ENCODE assay signal across 8 cellular contexts in the genomic region with DNA sequence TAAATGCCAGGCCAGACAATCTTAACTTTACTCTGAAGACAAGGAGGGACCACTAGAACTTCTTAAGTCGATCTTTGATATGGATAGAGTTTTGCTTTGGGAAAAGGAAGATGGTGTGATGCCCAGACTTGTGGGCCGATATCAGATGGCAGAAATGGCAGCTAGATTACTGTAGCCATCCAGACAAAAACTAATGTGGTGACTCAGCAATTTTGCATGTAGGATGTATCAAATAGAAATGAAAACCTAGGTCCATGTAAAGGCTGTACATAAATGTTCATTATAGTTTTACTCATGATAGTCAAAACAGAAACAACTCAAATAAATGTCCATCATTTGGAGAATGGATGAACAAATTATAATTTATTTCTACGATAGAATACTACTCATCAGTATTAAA.
"Had no signal": no experiment of that assay in that cellular context is flagged by ENCODE, and none has a peak within 500 bp of the region (broad histone marks: within the 10 kb centered on the region; RNA-seq: fewer than 3 reads in every experiment).

No MANE protein-coding gene starts in this region.

- FAIRE-seq: HTR-8/SVneo had no signal

- H3K27ac ChIP-seq: KMS-11 had no signal

- H3K9me3 Mint-ChIP-seq: HFFc6 had no signal

- ATAC-seq: HCT116 had no signal

- H3K36me3 ChIP-seq: HAP-1 had no signal

- H3K9ac ChIP-seq: KMS-11 had no signal

- H3K4me2 ChIP-seq: GM23338, KMS-11 had no signal

- H3K4me3 ChIP-seq: GM23338, HAP-1 had no signal

- H3K4me3 Mint-ChIP-seq: GM23338, HFFc6 had no signal

- DNase-seq: H7, HFFc6, KBM-7 had no signal

- H3K27ac Mint-ChIP-seq: GM23338, HFFc6 had no signal

- H2AFZ ChIP-seq: GM23338 had no signal
